2 cellular contexts compared by ENCODE assay signal in genomic region chr1:27789511-27790154, GRCh38.
TF ChIP-seq lines count a peak whose summit lies in the region.

No MANE protein-coding gene starts in this region.

TF ChIP-seq in liver, 16 proteins besides CTCF, POLR2A, EP300 and RAD21:
- TF ChIP-seq GABPA (IDR thresholded peaks at IDR 0.05 in 1 of 2, conservative IDR thresholded peaks at IDR 0.05 in 1 of 2) (no peak), REST (IDR thresholded peaks at IDR 0.05) (no peak), NR2F2 (IDR thresholded peaks at IDR 0.05) (peak; percentile 93), SP1 (IDR thresholded peaks at IDR 0.05) (peak; percentile 55), HNF4G (IDR thresholded peaks at IDR 0.05) (no peak), FOXA2 (IDR thresholded peaks at IDR 0.05) (no peak), RXRA (IDR thresholded peaks at IDR 0.05) (peak; percentile 66), HNF4A (conservative IDR thresholded peaks at IDR 0.05) (no peak), TAF1 (conservative IDR thresholded peaks at IDR 0.05) (no peak)

TF ChIP-seq in HepG2, 621 proteins besides CTCF, POLR2A, EP300 and RAD21:
- TF ChIP-seq ZNF143 (CRISPR knock-in tag; IDR thresholded peaks at IDR 0.05) (no peak), RELA (CRISPR knock-in tag; IDR thresholded peaks at IDR 0.05) (no peak), ZNF674 (CRISPR knock-in tag; IDR thresholded peaks at IDR 0.05; ENCODE audit: low read depth) (no peak), LRRFIP1 (CRISPR knock-in tag; conservative IDR thresholded peaks at IDR 0.05) (no peak), NR0B2 (CRISPR knock-in tag; IDR thresholded peaks at IDR 0.05) (no peak), ZNF747 (CRISPR knock-in tag; IDR thresholded peaks at IDR 0.05; ENCODE audit: borderline replicate concordance) (no peak)
